11 cellular contexts compared by ENCODE assay signal in genomic region chr6:108176281-108177089, GRCh38. TPM values are rescaled to one million over a fixed set of nuclear protein-coding genes. Genes with fewer than 3 reads are reported as not detected.
A peak's percentile ranks its signal among the peaks of the same experiment; 100 is the strongest.
DNase-seq lines count a peak whose midpoint lies in the region; ATAC-seq and TF ChIP-seq lines count a peak whose summit lies in the region.
"Had no signal": no experiment of that assay in that cellular context is flagged by ENCODE, and none has a peak within 500 bp of the region (broad histone marks: within the 10 kb centered on the region; RNA-seq: fewer than 3 reads in every experiment).

No MANE protein-coding gene starts in this region.

- H3K4me2 ChIP-seq in mesenchymal stem cell (ENCODE audit: low read length, poor library complexity, severe bottlenecking), result peak overlapping the region; percentile 17

- H3K4me3 ChIP-seq in mesenchymal stem cell (ENCODE audit: insufficient read depth in 1 of 2, low read depth in 1 of 2, low read length in 2 of 2), result peak overlapping the region; percentile 4 to 18
- H3K4me3 ChIP-seq in stomach, result peak overlapping the region; percentile 22 to 43 (median 32)
- no peak overlapping the region for H3K4me3 ChIP-seq in MG63

- no peak overlapping the region for H3K14ac ChIP-seq in mesenchymal stem cell (ENCODE audit: low read length in 2 of 2)

- peaks cover 73 to 94% of the 10 kb centered on the region in 2 experiments for H3K27me3 ChIP-seq in mesenchymal stem cell (ENCODE audit: control insufficient read depth in 1 of 2, insufficient read depth in 1 of 2, low read length in 2 of 2)
- H3K27me3 ChIP-seq in stomach, result peaks cover 25 to 93% (median 53%) of the 10 kb centered on the region in 3 donors
- H3K27me3 ChIP-seq in MG63, result no peaks in the 10 kb centered on the region

- H3K9me3 ChIP-seq in mesenchymal stem cell (ENCODE audit: control insufficient read depth, low read length), result peaks cover 13% of the 10 kb centered on the region
- H3K9me3 ChIP-seq in stomach, result peaks cover 0 to 7% (median 0%) of the 10 kb centered on the region in 4 donors
- H3K9me3 ChIP-seq in MG63, result no peaks in the 10 kb centered on the region

- peak overlapping the region; percentile 16 for H3K4me3 Mint-ChIP-seq in activated T-cell treated with anti-CD3 and anti-CD28 coated beads, Interleukin-2, amount 50 U/mL, for 4 hours
- H3K4me3 Mint-ChIP-seq in brain, result peak overlapping the region in 4 of 5 experiments; percentile 34 to 73 (median 64)

- 9% methylated on average over 46 of the region's 46 CpGs for WGBS in mesenchymal stem cell
- 9 to 34% (median 12%) methylated on average over 13 to 46 of the region's 46 CpGs for WGBS in stomach, 5 donors

- H3K79me1 ChIP-seq in mesenchymal stem cell (replicated peaks; ENCODE audit: low read length, poor library complexity, severe bottlenecking), result no peaks in the 10 kb centered on the region

- no peak for TF ChIP-seq POLR2A in stomach (IDR thresholded peaks at IDR 0.05)

- H2BK12ac ChIP-seq in mesenchymal stem cell (ENCODE audit: low read length in 2 of 2), result no peak overlapping the region

- no peak overlapping the region for H3K9ac ChIP-seq in mesenchymal stem cell (ENCODE audit: low read length)

- no peak overlapping the region for H2BK5ac ChIP-seq in mesenchymal stem cell (ENCODE audit: low read depth, low read length, poor library complexity, severe bottlenecking)

- H3K36me3 Mint-ChIP-seq in activated T-cell treated with anti-CD3 and anti-CD28 coated beads, Interleukin-2, amount 50 U/mL, for 4 hours (ENCODE audit: insufficient read depth), result no peaks in the 10 kb centered on the region
- H3K36me3 Mint-ChIP-seq in brain, result peaks cover 23% of the 10 kb centered on the region

- H2BK15ac ChIP-seq in mesenchymal stem cell (ENCODE audit: low read depth, poor library complexity, severe bottlenecking), result no peak overlapping the region

- H2AK5ac ChIP-seq in mesenchymal stem cell (ENCODE audit: low read length, severe bottlenecking), result no peak overlapping the region

- no peak overlapping the region for H4K91ac ChIP-seq in mesenchymal stem cell (ENCODE audit: low read length)

- TF ChIP-seq CTCF in brain (conservative IDR thresholded peaks at IDR 0.05) (no peak), stomach (IDR thresholded peaks at IDR 0.05) (no peak)

- no peak for TF ChIP-seq EP300 in stomach (IDR thresholded peaks at IDR 0.05)

- H4K8ac ChIP-seq in mesenchymal stem cell (ENCODE audit: low read length), result no peak overlapping the region

- H3K27me3 Mint-ChIP-seq in activated T-cell treated with anti-CD3 and anti-CD28 coated beads, Interleukin-2, amount 50 U/mL, for 4 hours (ENCODE audit: low read depth), result peaks cover 84% of the 10 kb centered on the region
- H3K27me3 Mint-ChIP-seq in brain, result peaks cover 30% of the 10 kb centered on the region

- H3K9me3 Mint-ChIP-seq in activated T-cell treated with anti-CD3 and anti-CD28 coated beads, Interleukin-2, amount 50 U/mL, for 4 hours, result no peaks in the 10 kb centered on the region
- H3K9me3 Mint-ChIP-seq in brain, result peaks cover 0 to 7% (median 3%) of the 10 kb centered on the region in 5 experiments

- no peak overlapping the region for H2BK120ac ChIP-seq in mesenchymal stem cell (ENCODE audit: low read depth, low read length)

- H3K4me1 Mint-ChIP-seq in activated T-cell treated with anti-CD3 and anti-CD28 coated beads, Interleukin-2, amount 50 U/mL, for 4 hours (ENCODE audit: low read depth), result peaks cover 20% of the 10 kb centered on the region
- H3K4me1 Mint-ChIP-seq in brain, result peaks cover 55% of the 10 kb centered on the region

- no peak for DNase-seq in activated T-cell treated with anti-CD3 and anti-CD28 coated beads, Interleukin-2, amount 50 U/mL, for 4 hours
- no peak for DNase-seq in activated T-cell treated with anti-CD3 and anti-CD28 coated beads for 4 hours
- no peak for DNase-seq in mesenchymal stem cell
- DNase-seq in stomach, result no peak
- DNase-seq in MG63, result no peak
- DNase-seq in T-helper 9 cell, result no peak
- DNase-seq: AML-193 had no signal

- no peak overlapping the region for H3K27ac Mint-ChIP-seq in brain

- H3K4ac ChIP-seq in mesenchymal stem cell (ENCODE audit: low read depth in 1 of 2, low read length in 2 of 2), result no peak overlapping the region

- H3K23ac ChIP-seq in mesenchymal stem cell (ENCODE audit: low read length in 2 of 2), result no peak overlapping the region

- no peaks in the 10 kb centered on the region for H3K36me3 ChIP-seq in mesenchymal stem cell (ENCODE audit: control insufficient read depth in 1 of 2, insufficient read depth in 2 of 2, low read depth in 1 of 2, low read length in 2 of 2)
- no peaks in the 10 kb centered on the region for H3K36me3 ChIP-seq in stomach
- H3K36me3 ChIP-seq in MG63, result no peaks in the 10 kb centered on the region

- no peak overlapping the region for H3K18ac ChIP-seq in mesenchymal stem cell (ENCODE audit: low read depth in 1 of 2, low read length in 2 of 2)

- no peak overlapping the region for H3K27ac ChIP-seq in mesenchymal stem cell (ENCODE audit: low read length, poor library complexity, severe bottlenecking)
- no peak overlapping the region for H3K27ac ChIP-seq in stomach

- intact Hi-C loops in stomach (cut with DNase I; ENCODE audit: low total_unique reads), result no loop called here

- H2AFZ ChIP-seq in mesenchymal stem cell (ENCODE audit: low read depth, low read length), result no peak overlapping the region

- ATAC-seq in activated T-cell treated with anti-CD3 and anti-CD28 coated beads, Interleukin-2, amount 50 U/mL, for 4 hours, result no peak
- ATAC-seq in activated CD4-positive, CD25-positive, alpha-beta regulatory T cell treated with anti-CD3 and anti-CD28 coated beads, Interleukin-2, amount 50 U/mL, for 24 hours, result no peak

- peaks cover 21% of the 10 kb centered on the region for H3K4me1 ChIP-seq in mesenchymal stem cell (ENCODE audit: control insufficient read depth, insufficient read depth, low read depth, low read length)
- peaks cover 7 to 26% (median 22%) of the 10 kb centered on the region in 4 donors for H3K4me1 ChIP-seq in stomach

RNA-seq across cellular contexts. Expression of gene NR2E1, which starts 10.7 kb away (rescaled TPM):
- not detected for total RNA-seq in activated T-cell treated with anti-CD3 and anti-CD28 coated beads, Interleukin-2, amount 50 U/mL, for 4 hours
- 3.0 TPM for polyA plus RNA-seq in brain (ENCODE audit: insufficient read depth, low read depth, low replicate concordance)
- not detected for polyA plus RNA-seq in mesenchymal stem cell (2013, experiment 1 of 2)
- not detected for polyA plus RNA-seq in mesenchymal stem cell (2013, experiment 2 of 2)
- not detected for total RNA-seq in stomach
- not detected for polyA plus RNA-seq in stomach
- 0.25 TPM in 1 of 2 replicates, not detected in the other for total RNA-seq in MG63 (2014; rRNA removed; shearing (Covaris generic); ENCODE audit: low replicate concordance)
- total RNA-seq: fibroblast of lung, mucosa of gallbladder had no signal
- polyA plus RNA-seq: fibroblast of lung had no signal
